In the genomic region with DNA sequence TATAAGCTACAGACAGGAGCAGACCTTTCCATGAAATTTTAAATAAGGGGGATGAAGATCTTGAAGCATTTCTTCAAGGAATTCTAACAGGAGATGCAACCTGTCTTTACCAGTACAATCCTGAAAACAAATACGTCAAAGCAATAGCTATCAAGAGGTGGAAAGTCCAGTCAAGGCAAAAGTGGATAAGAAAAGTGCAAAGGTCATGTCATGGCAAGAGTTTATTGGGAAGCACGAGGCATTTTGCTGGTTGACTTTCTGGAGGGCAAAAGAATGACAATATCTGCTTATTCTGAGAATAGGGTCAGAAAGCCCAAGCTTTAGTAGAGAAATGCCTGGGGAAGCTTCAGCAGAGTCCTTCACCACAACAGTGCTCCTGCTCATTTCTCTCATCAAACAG, we compare ENCODE assay signal across 23 cellular contexts. TPM values are rescaled to one million over a fixed set of nuclear protein-coding genes. Genes with fewer than 3 reads are reported as not detected.
A peak's percentile ranks its signal among the peaks of the same experiment; 100 is the strongest.
DNase-seq lines count a peak whose midpoint lies in the region; FAIRE-seq and TF ChIP-seq lines count a peak whose summit lies in the region.
"Had no signal": no experiment of that assay in that cellular context is flagged by ENCODE, and none has a peak within 500 bp of the region (broad histone marks: within the 10 kb centered on the region; RNA-seq: fewer than 3 reads in every experiment).

No MANE protein-coding gene starts in this region.

- no peaks in the 10 kb centered on the region for H3K9me2 ChIP-seq in hepatocyte (replicated peaks; ENCODE audit: insufficient read depth)

- no peak overlapping the region for H2AFZ ChIP-seq in hepatocyte

- no peaks in the 10 kb centered on the region for H3K4me1 Mint-ChIP-seq in activated T-helper 2 cell treated with anti-CD3 and anti-CD28 coated beads, Interferon-gamma antibody, Interleukin-2, Interleukin-4, amounts not matched to agents 10 μg/mL and 5 μg/mL and 100 μg/mL, durations not matched to agents 14 hours and 24 hours and 36 hours (ENCODE audit: low read depth)

- H3K79me2 ChIP-seq in hepatocyte: no peaks in the 10 kb centered on the region

- no peaks in the 10 kb centered on the region for H3K36me3 ChIP-seq in hepatocyte (replicated peaks; ENCODE audit: insufficient read depth, low read depth)
- H3K36me3 ChIP-seq in small intestine (ENCODE audit: control insufficient read depth in 2 of 2, insufficient read depth in 2 of 2, low read length in 2 of 2): no peaks in the 10 kb centered on the region
- no peaks in the 10 kb centered on the region for H3K36me3 ChIP-seq in BE2C
- H3K36me3 ChIP-seq: BLaER1 treated with 17β-estradiol and CSF1 and Interleukin-3, amounts not matched to agents 10 nM and 100 nM had no signal

- no peak for FAIRE-seq in small intestine (lab: Jason Lieb, UNC)
- FAIRE-seq: A204.1, D721Med, G401.6, GM12891, GM19239 had no signal

- TF ChIP-seq CTCF in hepatocyte (IDR thresholded peaks at IDR 0.05; ENCODE audit: poor library complexity): no peak
- TF ChIP-seq CTCF in BE2C (IDR thresholded peaks at IDR 0.05; ENCODE audit: low read depth, low read length): no peak

- no peaks in the 10 kb centered on the region for H3K27me3 Mint-ChIP-seq in activated T-helper 2 cell treated with anti-CD3 and anti-CD28 coated beads, Interferon-gamma antibody, Interleukin-2, Interleukin-4, amounts not matched to agents 10 μg/mL and 5 μg/mL and 100 μg/mL, durations not matched to agents 14 hours and 24 hours and 36 hours (ENCODE audit: low read depth)
- H3K27me3 Mint-ChIP-seq: CD4-positive, alpha-beta T cell had no signal

- H3K4me1 ChIP-seq in hepatocyte (ENCODE audit: insufficient read depth) (peaks cover 3% of the 10 kb centered on the region), small intestine (ENCODE audit: control insufficient read depth in 2 of 2, insufficient read depth in 1 of 2, low read depth in 1 of 2, low read length in 1 of 2) (no peaks in the 10 kb centered on the region), BE2C (no peaks in the 10 kb centered on the region)
- H3K4me1 ChIP-seq: Caco-2 had no signal

- H3K9me3 Mint-ChIP-seq in activated T-helper 2 cell treated with anti-CD3 and anti-CD28 coated beads, Interferon-gamma antibody, Interleukin-2, Interleukin-4, amounts not matched to agents 10 μg/mL and 5 μg/mL and 100 μg/mL, durations not matched to agents 14 hours and 24 hours and 36 hours: no peaks in the 10 kb centered on the region

- intact Hi-C loops in activated T-helper 2 cell treated with anti-CD3 and anti-CD28 coated beads, Interferon-gamma antibody, Interleukin-2, Interleukin-4, amounts not matched to agents 10 μg/mL and 5 μg/mL and 100 μg/mL, durations not matched to agents 14 hours and 24 hours and 36 hours (cut with micrococcal nuclease): no loop called here

- H3K4me3 ChIP-seq in hepatocyte (no peak overlapping the region), small intestine (ENCODE audit: low read depth in 1 of 2, low read length in 2 of 2) (no peak overlapping the region), BE2C (ENCODE audit: low read depth, low read length) (no peak overlapping the region)
- H3K4me3 ChIP-seq: BLaER1 treated with 17β-estradiol and CSF1 and Interleukin-3, amounts not matched to agents 10 nM and 100 nM had no signal

- H3K4me3 Mint-ChIP-seq in activated T-helper 2 cell treated with anti-CD3 and anti-CD28 coated beads, Interferon-gamma antibody, Interleukin-2, Interleukin-4, amounts not matched to agents 10 μg/mL and 5 μg/mL and 100 μg/mL, durations not matched to agents 14 hours and 24 hours and 36 hours (ENCODE audit: low read depth): no peak overlapping the region
- H3K4me3 Mint-ChIP-seq: CD4-positive, alpha-beta T cell; CD8-positive, alpha-beta T cell had no signal

- peak overlapping the region; percentile 42 for H3K27ac ChIP-seq in hepatocyte
- no peak overlapping the region for H3K27ac ChIP-seq in small intestine (ENCODE audit: low read depth in 1 of 2, low read length in 1 of 2)
- H3K27ac ChIP-seq: BLaER1 treated with 17β-estradiol and CSF1 and Interleukin-3, amounts not matched to agents 10 nM and 100 nM; C4-2B had no signal

- H3K27ac Mint-ChIP-seq in activated T-helper 2 cell treated with anti-CD3 and anti-CD28 coated beads, Interferon-gamma antibody, Interleukin-2, Interleukin-4, amounts not matched to agents 10 μg/mL and 5 μg/mL and 100 μg/mL, durations not matched to agents 14 hours and 24 hours and 36 hours: no peak overlapping the region
- H3K27ac Mint-ChIP-seq: CD4-positive, alpha-beta T cell; CD8-positive, alpha-beta T cell had no signal

- H3K9me3 ChIP-seq in hepatocyte (ENCODE audit: low read depth) (no peaks in the 10 kb centered on the region), small intestine (ENCODE audit: control insufficient read depth, low read depth) (peaks cover 1% of the 10 kb centered on the region), BE2C (no peaks in the 10 kb centered on the region)
- H3K9me3 ChIP-seq: Caco-2 had no signal

- no peaks in the 10 kb centered on the region for H3K27me3 ChIP-seq in hepatocyte
- no peaks in the 10 kb centered on the region for H3K27me3 ChIP-seq in small intestine (ENCODE audit: control insufficient read depth in 2 of 2, insufficient read depth in 2 of 2, low read length in 2 of 2)
- 0 out of 2 replicates have a peak, but pooled peaks cover 6% of the 10 kb centered on the region for H3K27me3 ChIP-seq in BE2C
- H3K27me3 ChIP-seq: BLaER1 treated with 17β-estradiol and CSF1 and Interleukin-3, amounts not matched to agents 10 nM and 100 nM had no signal

- DNase-seq in foreskin melanocyte (peak; percentile 81), hepatocyte (ENCODE audit: low spot score) (peak; percentile 13), small intestine (peak; percentile 36), BE2C (no peak)
- no peak for DNase-seq in activated T-helper 2 cell treated with anti-CD3 and anti-CD28 coated beads, Interferon-gamma antibody, Interleukin-2, Interleukin-4, amounts not matched to agents 10 μg/mL and 5 μg/mL and 100 μg/mL, durations not matched to agents 14 hours and 24 hours and 36 hours (ENCODE audit: low spot score)
- DNase-seq: 8988T; ACHN; Calu3; CD4-positive, alpha-beta T cell; CD8-positive, alpha-beta T cell; DMS79 treated with DMSO at 0.1 percent for 48 hours; GF-D8 had no signal

- H4K20me1 ChIP-seq in hepatocyte (ENCODE audit: insufficient read depth, poor library complexity, severe bottlenecking): no peaks in the 10 kb centered on the region
- H4K20me1 ChIP-seq: BLaER1 treated with 17β-estradiol and CSF1 and Interleukin-3, amounts not matched to agents 10 nM and 100 nM had no signal

- H3K36me3 Mint-ChIP-seq in activated T-helper 2 cell treated with anti-CD3 and anti-CD28 coated beads, Interferon-gamma antibody, Interleukin-2, Interleukin-4, amounts not matched to agents 10 μg/mL and 5 μg/mL and 100 μg/mL, durations not matched to agents 14 hours and 24 hours and 36 hours (ENCODE audit: low read depth): no peaks in the 10 kb centered on the region
- H3K36me3 Mint-ChIP-seq: CD8-positive, alpha-beta T cell had no signal

- no peak overlapping the region for H3K4me2 ChIP-seq in hepatocyte
- H3K4me2 ChIP-seq: BLaER1 treated with 17β-estradiol and CSF1 and Interleukin-3, amounts not matched to agents 10 nM and 100 nM had no signal

- 55% methylated on average over 2 of the region's 2 CpGs for WGBS in hepatocyte (ENCODE audit: low lambda C conversion rate, missing lambda C conversion rate)
- 15 to 53% (median 29%) methylated on average over 2 of the region's 2 CpGs for WGBS in small intestine, 3 donors

RNA-seq across cellular contexts. Expression of a gene that starts 34.3 kb away (rescaled TPM):
- total RNA-seq in hepatocyte: not detected in 2 replicates
- polyA plus RNA-seq in hepatocyte: not detected in 2 replicates
- not detected for polyA plus RNA-seq in small intestine
- polyA plus RNA-seq in BE2C (2012; ENCODE audit: insufficient read depth, insufficient read length, low read depth): not detected
- total RNA-seq in activated T-helper 2 cell treated with anti-CD3 and anti-CD28 coated beads, Interferon-gamma antibody, Interleukin-2, Interleukin-4, amounts not matched to agents 10 μg/mL and 5 μg/mL and 100 μg/mL, durations not matched to agents 14 hours and 24 hours and 36 hours: not detected in 2 replicates
- total RNA-seq: A673; Caco-2; Calu3; CD4-positive, alpha-beta T cell; CD8-positive, alpha-beta T cell had no signal
- polyA plus RNA-seq: AG04450, BJ had no signal

RNA-seq across cellular contexts. Expression of a gene that starts 50.9 kb away (rescaled TPM):
- 0.10 TPM in 1 of 2 replicates, not detected in the other for total RNA-seq in hepatocyte
- 1.5 and 2.0 TPM in 2 replicates for polyA plus RNA-seq in hepatocyte
- polyA plus RNA-seq in small intestine: not detected
- not detected for polyA plus RNA-seq in BE2C (2012; ENCODE audit: insufficient read depth, insufficient read length, low read depth)
- total RNA-seq in activated T-helper 2 cell treated with anti-CD3 and anti-CD28 coated beads, Interferon-gamma antibody, Interleukin-2, Interleukin-4, amounts not matched to agents 10 μg/mL and 5 μg/mL and 100 μg/mL, durations not matched to agents 14 hours and 24 hours and 36 hours: not detected in 2 replicates
- total RNA-seq: A673; Caco-2; Calu3; CD4-positive, alpha-beta T cell; CD8-positive, alpha-beta T cell had no signal
- polyA plus RNA-seq: AG04450, BJ had no signal

Comparison
In these comparisons a context has a peak if more than half of its experiments do, and no peak if none do; other contexts are left out.
1. DNase-seq: peak in foreskin melanocyte (single experiment), hepatocyte (single experiment) and small intestine (single experiment); none in BE2C (single experiment) and activated T-helper 2 cell treated with anti-CD3 and anti-CD28 coated beads, Interferon-gamma antibody, Interleukin-2, Interleukin-4, amounts not matched to agents 10 μg/mL and 5 μg/mL and 100 μg/mL, durations not matched to agents 14 hours and 24 hours and 36 hours (single experiment).